Comparison of ENCODE assay signal across 14 cellular contexts in genomic region chr22:45271667-45272188, GRCh38. TPM values are rescaled to one million over a fixed set of nuclear protein-coding genes. Genes with fewer than 3 reads are reported as not detected.
A peak's percentile ranks its signal among the peaks of the same experiment; 100 is the strongest.
DNase-seq lines count a peak whose midpoint lies in the region; ATAC-seq and TF ChIP-seq lines count a peak whose summit lies in the region.
"Had no signal": no experiment of that assay in that cellular context is flagged by ENCODE, and none has a peak within 500 bp of the region (broad histone marks: within the 10 kb centered on the region; RNA-seq: fewer than 3 reads in every experiment).

No MANE protein-coding gene starts in this region.

- H3K27me3 ChIP-seq in SJCRH30, result peaks cover 5% of the 10 kb centered on the region; the same call in 1 of the 2 replicates
- H3K27me3 ChIP-seq in fibroblast of lung (ENCODE audit: control insufficient read depth, insufficient read depth, low read length), result peaks cover 11% of the 10 kb centered on the region
- peaks cover 10% of the 10 kb centered on the region for H3K27me3 ChIP-seq in mucosa of stomach (ENCODE audit: control insufficient read depth, insufficient read depth, low read length)
- H3K27me3 ChIP-seq in thyroid gland, result no peaks in the 10 kb centered on the region
- H3K27me3 ChIP-seq in H7 (ENCODE audit: control insufficient read depth, insufficient read depth, low read length), result peaks cover 9% of the 10 kb centered on the region; the same call in 1 of the 2 replicates

- WGBS in thyroid gland, 2 donors, result 53 to 70% methylated on average over 13 of the region's 13 CpGs

- H3K9me3 ChIP-seq in SJCRH30 (replicated peaks) (no peaks in the 10 kb centered on the region), fibroblast of lung (ENCODE audit: control insufficient read depth, insufficient read depth, low read depth, low read length) (no peaks in the 10 kb centered on the region), mucosa of stomach (ENCODE audit: control insufficient read depth, low read length) (no peaks in the 10 kb centered on the region), thyroid gland (no peaks in the 10 kb centered on the region)

- H3K4me1 ChIP-seq in SJCRH30 (peaks cover 17% of the 10 kb centered on the region), fibroblast of lung (ENCODE audit: control insufficient read depth, extremely low read depth, insufficient read depth, low read length) (peaks cover 4% of the 10 kb centered on the region), mucosa of stomach (ENCODE audit: control insufficient read depth, insufficient read depth, low read length) (peaks cover 30% of the 10 kb centered on the region), thyroid gland (peaks cover 10 to 17% of the 10 kb centered on the region in 2 donors)

- intact Hi-C loops in thyroid gland (cut with DNase I), result loop anchor here (5.0 kb wide), 2 partner anchors 36 to 281 kb away; partner anchors contain the start of gene FAM118A

- no peaks in the 10 kb centered on the region for H3K79me2 ChIP-seq in fibroblast of lung (ENCODE audit: control insufficient read depth, insufficient read depth, low read length)

- H3K4me3 ChIP-seq in SJCRH30, result no peak overlapping the region
- H3K4me3 ChIP-seq in fibroblast of lung (replicated peaks in 1 of 4; ENCODE audit: control extremely low read depth in 1 of 4, insufficient read depth in 1 of 4, low read depth in 3 of 4, low read length in 4 of 4), result no peak overlapping the region
- no peak overlapping the region for H3K4me3 ChIP-seq in mucosa of stomach (ENCODE audit: low read length)
- H3K4me3 ChIP-seq in thyroid gland (replicated peaks in 1 of 3), result no peak overlapping the region
- H3K4me3 ChIP-seq in H7 (ENCODE audit: insufficient read depth, low read depth, low read length), result no peak overlapping the region
- H3K4me3 ChIP-seq: PC-9 had no signal

- H2AFZ ChIP-seq in fibroblast of lung (ENCODE audit: low read length), result no peak overlapping the region
- H2AFZ ChIP-seq: PC-9 had no signal

- peak overlapping the region; percentile 23 for H3K4me2 ChIP-seq in fibroblast of lung (ENCODE audit: extremely low read depth, insufficient read depth, low read length)
- H3K4me2 ChIP-seq: PC-9 had no signal

- no peak for TF ChIP-seq POLR2A in thyroid gland (IDR thresholded peaks at IDR 0.05)

- TF ChIP-seq CTCF in fibroblast of lung (conservative IDR thresholded peaks at IDR 0.05 in 1 of 2, IDR thresholded peaks at IDR 0.05 in 1 of 2; ENCODE audit: low read depth in 1 of 2, low read length in 2 of 2) (no peak), thyroid gland (IDR thresholded peaks at IDR 0.05) (no peak)

- H3K36me3 ChIP-seq in SJCRH30 (no peaks in the 10 kb centered on the region), fibroblast of lung (ENCODE audit: control insufficient read depth, insufficient read depth, low read length) (no peaks in the 10 kb centered on the region), mucosa of stomach (ENCODE audit: control insufficient read depth, insufficient read depth, low read length) (no peaks in the 10 kb centered on the region), thyroid gland (no peaks in the 10 kb centered on the region), H7 (replicated peaks; ENCODE audit: control insufficient read depth, insufficient read depth, low read length) (no peaks in the 10 kb centered on the region)

- H3K27ac ChIP-seq in SJCRH30 (peak overlapping the region; percentile 54), fibroblast of lung (ENCODE audit: insufficient read depth, low read length) (no peak overlapping the region), thyroid gland (peak overlapping the region; percentile 65 to 76 (median 73))
- H3K27ac ChIP-seq: PC-9 had no signal

- no peak for ATAC-seq in GM21619 (IDR thresholded peaks at IDR 0.05; ENCODE audit: unreplicated experiment)

- DNase-seq in SJCRH30, result peak; percentile 83 to 88
- DNase-seq in fibroblast of lung (ENCODE audit: low read depth in 2 of 2), result peak in 1 of 2 donors; percentile 67
- DNase-seq in thyroid gland, result peak in 1 of 2 donors; percentile 11
- DNase-seq in H7, result no peak
- no peak for DNase-seq in T-helper 2 cell
- DNase-seq: activated CD4-positive, CD25-positive, alpha-beta regulatory T cell; activated gamma-delta T cell; DMS153; effector CD8-positive, alpha-beta T cell; NCI-H1417 treated with DMSO at 0.1 percent for 48 hours; PC-9; retina had no signal

- no peaks in the 10 kb centered on the region for H4K20me1 ChIP-seq in fibroblast of lung (ENCODE audit: control insufficient read depth, extremely low read depth, insufficient read depth, low read length)

- H3K9ac ChIP-seq in fibroblast of lung (ENCODE audit: insufficient read depth, low read length) (no peak overlapping the region), mucosa of stomach (ENCODE audit: low read length) (peak overlapping the region; percentile 39)

RNA-seq across cellular contexts. Expression of gene UPK3A, which starts 13.0 kb away (rescaled TPM):
- total RNA-seq in SJCRH30 (2014; rRNA removed; shearing (Covaris generic)), result not detected in 2 replicates
- not detected in 2 replicates for total RNA-seq in fibroblast of lung
- not detected in 2 replicates for polyA plus RNA-seq in fibroblast of lung
- polyA plus RNA-seq in fibroblast of lung (2012), result not detected in 2 replicates
- polyA minus RNA-seq in fibroblast of lung (ENCODE audit: low replicate concordance), result not detected in 2 replicates
- total RNA-seq in thyroid gland, result 1 to 10 TPM in 3 of 4 donors, not detected in 1; 2.1 to 3.9 (median 2.6) TPM
- 0.41 TPM in 1 of 2 replicates, not detected in the other for total RNA-seq in H7 (2014; rRNA removed; shearing (Covaris generic))

RNA-seq across cellular contexts. Expression of gene KIAA0930, which starts 31.0 kb away (rescaled TPM):
- 9.3 and 15.2 TPM in 2 replicates for total RNA-seq in SJCRH30 (2014; rRNA removed; shearing (Covaris generic))
- total RNA-seq in fibroblast of lung (20.5 and 30.9 TPM in 2 replicates), thyroid gland (10 to 100 TPM; 21.0 to 42.7 (median 25.0) TPM)
- polyA plus RNA-seq in fibroblast of lung, result 28.2 and 38.2 TPM in 2 replicates
- polyA plus RNA-seq in fibroblast of lung (2012), result 27.0 and 40.8 TPM in 2 replicates
- 31.9 and 49.4 TPM in 2 replicates for polyA minus RNA-seq in fibroblast of lung (ENCODE audit: low replicate concordance)
- 37.5 and 43.9 TPM in 2 replicates for total RNA-seq in H7 (2014; rRNA removed; shearing (Covaris generic))

RNA-seq across cellular contexts. Expression of gene FAM118A, which starts 38.0 kb away (rescaled TPM):
- 11.6 and 13.8 TPM in 2 replicates for total RNA-seq in SJCRH30 (2014; rRNA removed; shearing (Covaris generic))
- 16.5 and 23.4 TPM in 2 replicates for total RNA-seq in fibroblast of lung
- polyA plus RNA-seq in fibroblast of lung, result 18.0 and 27.0 TPM in 2 replicates
- polyA plus RNA-seq in fibroblast of lung (2012), result 12.6 and 15.4 TPM in 2 replicates
- 5.0 and 13.8 TPM in 2 replicates for polyA minus RNA-seq in fibroblast of lung (ENCODE audit: low replicate concordance)
- 100 to 1,000 TPM in 1 of 4 donors, 10 to 100 TPM in 3; 15.7 to 104 (median 75.3) TPM for total RNA-seq in thyroid gland
- 15.7 and 31.1 TPM in 2 replicates for total RNA-seq in H7 (2014; rRNA removed; shearing (Covaris generic))

Comparison
In these comparisons a context has a peak if more than half of its experiments do, and no peak if none do; other contexts are left out.
1. DNase-seq: peak in SJCRH30 (2 of 2); none in H7 (single experiment) and T-helper 2 cell (0 of 5).